In the genomic region with DNA sequence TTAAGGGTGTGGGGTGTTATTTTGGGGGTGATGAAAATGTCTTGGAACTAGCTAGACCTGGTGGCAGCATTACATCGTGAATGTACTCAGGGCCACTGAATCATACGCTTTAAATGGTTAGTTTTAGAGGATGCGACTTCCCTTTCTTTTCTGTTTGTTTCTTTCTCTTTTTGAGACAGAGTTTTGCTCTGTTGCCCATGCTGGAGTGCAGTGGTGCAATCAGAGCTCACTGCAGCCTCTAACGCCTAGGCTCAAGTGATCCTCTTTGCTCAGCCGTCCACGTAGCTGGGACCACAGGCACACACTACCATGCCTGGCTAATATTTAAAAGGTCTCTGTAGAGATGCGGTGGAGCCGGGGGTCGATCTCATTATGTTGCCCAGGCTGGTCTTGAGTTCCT, we compare ENCODE assay signal across 26 cellular contexts. TPM values are rescaled to one million over a fixed set of nuclear protein-coding genes. Genes with fewer than 3 reads are reported as not detected.
"Had no signal": no experiment of that assay in that cellular context is flagged by ENCODE, and none has a peak within 500 bp of the region (broad histone marks: within the 10 kb centered on the region; RNA-seq: fewer than 3 reads in every experiment).

No MANE protein-coding gene starts in this region.

- H3K36me3 ChIP-seq: cardiac muscle cell, esophagus squamous epithelium, heart right ventricle, thoracic aorta, upper lobe of left lung had no signal

- DNase-seq: activated CD4-positive, alpha-beta memory T cell treated with anti-CD3 and anti-CD28 coated beads, Interleukin-2, amount 10 ng/mL, durations not matched to agents 7 days and 5 days; activated CD4-positive, alpha-beta T cell treated with anti-CD3 and anti-CD28 coated beads for 48 hours; activated CD4-positive, CD25-positive, alpha-beta regulatory T cell; activated naive CD4-positive, alpha-beta T cell; activated naive CD8-positive, alpha-beta T cell treated with anti-CD3 and anti-CD28 coated beads for 36 hours; activated T-cell treated with anti-CD3 and anti-CD28 coated beads, Interleukin-2, amount 50 U/mL, for 1 hour; amniotic stem cell; effector memory CD8-positive, alpha-beta T cell; esophagus squamous epithelium; heart right ventricle; mesendoderm; naive thymus-derived CD4-positive, alpha-beta T cell; stimulated activated CD4-positive, alpha-beta T cell treated with anti-CD3 and anti-CD28 coated beads, Interleukin-4, amount 100 ng/mL, for 1 hour; upper lobe of left lung had no signal

- H3K27me3 Mint-ChIP-seq: activated naive CD8-positive, alpha-beta T cell treated with anti-CD3 and anti-CD28 coated beads for 36 hours; activated T-helper 17 cell treated with anti-CD3 and anti-CD28 coated beads, Interleukin-2, amount 50 U/mL, for 72 hours; effector memory CD8-positive, alpha-beta T cell had no signal

- H3K9ac ChIP-seq: parathyroid adenoma had no signal

- H3K36me3 Mint-ChIP-seq: activated naive CD8-positive, alpha-beta T cell treated with anti-CD3 and anti-CD28 coated beads for 36 hours; naive thymus-derived CD4-positive, alpha-beta T cell; stimulated activated effector memory CD8-positive, alpha-beta T cell treated with anti-CD3 and anti-CD28 coated beads, Interleukin-12 subunit alpha, Interleukin-12 subunit beta, amount 100 ng/mL, for 72 hours had no signal

- H3K4me1 ChIP-seq: parathyroid adenoma had no signal

- H3K4me3 Mint-ChIP-seq: activated CD4-positive, alpha-beta memory T cell treated with anti-CD3 and anti-CD28 coated beads, Interleukin-2, amount 10 ng/mL, durations not matched to agents 7 days and 5 days; activated naive CD8-positive, alpha-beta T cell treated with anti-CD3 and anti-CD28 coated beads for 36 hours; dendritic cell treated with granulocyte-macrophage colony-stimulating factor and Interleukin-4, amounts not matched to agents 40 ng/mL and 50 ng/mL, for 4 days; effector memory CD8-positive, alpha-beta T cell; naive thymus-derived CD4-positive, alpha-beta T cell; T-helper 1 cell treated with Interleukin-12 subunit alpha and Interleukin-12 subunit beta and Interleukin-4 antibody, amounts not matched to agents 30 μg/mL and 1 μg/mL, for 36 hours had no signal

- H3K4me3 ChIP-seq: cardiac muscle cell, esophagus squamous epithelium, heart right ventricle, smooth muscle cell, thoracic aorta, upper lobe of left lung had no signal

- H3K9me3 Mint-ChIP-seq: activated CD4-positive, alpha-beta memory T cell treated with anti-CD3 and anti-CD28 coated beads, Interleukin-2, amount 10 ng/mL, durations not matched to agents 7 days and 5 days; activated naive CD8-positive, alpha-beta T cell treated with anti-CD3 and anti-CD28 coated beads for 36 hours; activated T-helper 17 cell treated with anti-CD3 and anti-CD28 coated beads, Interleukin-2, amount 50 U/mL, for 72 hours; dendritic cell treated with granulocyte-macrophage colony-stimulating factor and Interleukin-4, amounts not matched to agents 40 ng/mL and 50 ng/mL, for 4 days; effector memory CD8-positive, alpha-beta T cell; naive thymus-derived CD4-positive, alpha-beta T cell; stimulated activated effector memory CD8-positive, alpha-beta T cell treated with anti-CD3 and anti-CD28 coated beads, Interleukin-12 subunit alpha, Interleukin-12 subunit beta, amount 100 ng/mL, for 72 hours; T-helper 1 cell treated with Interleukin-12 subunit alpha and Interleukin-12 subunit beta and Interleukin-4 antibody, amounts not matched to agents 30 μg/mL and 1 μg/mL, for 36 hours had no signal

- H3K27ac Mint-ChIP-seq: activated CD4-positive, alpha-beta memory T cell treated with anti-CD3 and anti-CD28 coated beads, Interleukin-2, amount 10 ng/mL, durations not matched to agents 7 days and 5 days; activated naive CD8-positive, alpha-beta T cell treated with anti-CD3 and anti-CD28 coated beads for 36 hours; dendritic cell treated with granulocyte-macrophage colony-stimulating factor and Interleukin-4, amounts not matched to agents 40 ng/mL and 50 ng/mL, for 4 days; stimulated activated effector memory CD8-positive, alpha-beta T cell treated with anti-CD3 and anti-CD28 coated beads, Interleukin-12 subunit alpha, Interleukin-12 subunit beta, amount 100 ng/mL, for 72 hours; T-helper 1 cell treated with Interleukin-12 subunit alpha and Interleukin-12 subunit beta and Interleukin-4 antibody, amounts not matched to agents 30 μg/mL and 1 μg/mL, for 36 hours had no signal

- H3K9me3 ChIP-seq: esophagus squamous epithelium, heart right ventricle, thoracic aorta, upper lobe of left lung had no signal

- ATAC-seq: effector memory CD8-positive, alpha-beta T cell; heart right ventricle; naive thymus-derived CD4-positive, alpha-beta T cell; sciatic nerve had no signal

- H3K27ac ChIP-seq: cardiac muscle cell, esophagus squamous epithelium, heart right ventricle, parathyroid adenoma, thoracic aorta, upper lobe of left lung had no signal

RNA-seq across cellular contexts. Expression of gene CRYBA4, which starts 30.1 kb away (rescaled TPM):
- total RNA-seq: activated naive CD8-positive, alpha-beta T cell treated with anti-CD3 and anti-CD28 coated beads for 36 hours; cardiac muscle cell; chondrocyte; esophagus squamous epithelium; lower leg skin; mucosa of gallbladder; naive thymus-derived CD4-positive, alpha-beta T cell; sciatic nerve; thoracic aorta; upper lobe of left lung had no signal
- polyA plus RNA-seq: heart right ventricle; naive thymus-derived CD4-positive, alpha-beta T cell had no signal

RNA-seq across cellular contexts. Expression of gene CRYBB1, which starts 34.0 kb away (rescaled TPM):
- total RNA-seq: activated naive CD8-positive, alpha-beta T cell treated with anti-CD3 and anti-CD28 coated beads for 36 hours; activated T-helper 17 cell treated with anti-CD3 and anti-CD28 coated beads, Interleukin-2, amount 50 U/mL, for 72 hours; cardiac muscle cell; chondrocyte; naive thymus-derived CD4-positive, alpha-beta T cell; smooth muscle cell had no signal
- polyA plus RNA-seq: cardiac muscle cell; naive thymus-derived CD4-positive, alpha-beta T cell; smooth muscle cell had no signal
